In genomic region chr15:57861039-57861638, GRCh38 we compare ENCODE assay signal across 9 cellular contexts.
DNase-seq lines count a peak whose midpoint lies in the region; ATAC-seq, FAIRE-seq and TF ChIP-seq lines count a peak whose summit lies in the region.
"Had no signal": no experiment of that assay in that cellular context is flagged by ENCODE, and none has a peak within 500 bp of the region (broad histone marks: within the 10 kb centered on the region; RNA-seq: fewer than 3 reads in every experiment).

No MANE protein-coding gene starts in this region.

- CTCF ChIA-PET in endothelial cell of umbilical vein (lab: Charles Lee) = interaction anchor here (0.6 to 15.8 kb wide), 75 partner anchors 8 to 1668 kb away, joined by 3 to 714 read pairs (median 4); partner anchors contain the start of genes ALDH1A2 and POLR2M

- no peaks in the 10 kb centered on the region for H3K9me1 ChIP-seq in endothelial cell of umbilical vein (replicated peaks; ENCODE audit: control insufficient read depth, extremely low read depth, insufficient read depth, low read length)

- peaks cover 0 to 2% of the 10 kb centered on the region in 2 experiments for H3K27me3 ChIP-seq in endothelial cell of umbilical vein (ENCODE audit: control insufficient read depth in 2 of 2, insufficient read depth in 2 of 2, low read length in 2 of 2)

- no TSS peak for BruUV-seq in endothelial cell of umbilical vein (replicated peaks; lab: Mats Ljungman, UMichigan)

- no peak overlapping the region for H2AFZ ChIP-seq in endothelial cell of umbilical vein (ENCODE audit: low read depth, low read length)

- DNase-seq in activated gamma-delta T cell treated with Interleukin-2 at 50 U/mL for 16 hours (peak; percentile 16), activated gamma-delta T cell (lab: John Stamatoyannopoulos, UW) (no peak), M059J (ENCODE audit: low read depth) (peak; percentile 63), endothelial cell of umbilical vein (ENCODE audit: low read depth, low spot score) (peak; percentile 84), myocyte (ENCODE audit: low read depth) (peak; percentile 80)

- H3K4me1 ChIP-seq in endothelial cell of umbilical vein (ENCODE audit: control insufficient read depth, extremely low read depth, insufficient read depth, low read length) = peaks cover 10% of the 10 kb centered on the region

- intact Hi-C loops in endothelial cell of umbilical vein (cut with micrococcal nuclease) = loop anchor here (1.0 to 5.0 kb wide), 5 partner anchors 110 to 521 kb away; no protein-coding TSS in a partner anchor

- POLR2A ChIA-PET in endothelial cell of umbilical vein (lab: Charles Lee) = interaction anchor here (1.2 kb wide), 1 partner anchor 110 kb away, joined by 3 read pairs; no protein-coding TSS in a partner anchor

- H3K79me2 ChIP-seq in endothelial cell of umbilical vein (ENCODE audit: control insufficient read depth, insufficient read depth, low read length) = no peaks in the 10 kb centered on the region

- no peak for TF ChIP-seq POLR2A in endothelial cell of umbilical vein (IDR thresholded peaks at IDR 0.05; ENCODE audit: low read depth, low read length)

- ATAC-seq in SK-N-SH treated with all-trans-retinoic acid at 6 μM for 48 hours = peak; percentile 85
- ATAC-seq in GM21390 (IDR thresholded peaks at IDR 0.05; ENCODE audit: unreplicated experiment) = no peak
- ATAC-seq in HG02885 (IDR thresholded peaks at IDR 0.05; ENCODE audit: poor library complexity, unreplicated experiment) = no peak

- FAIRE-seq in endothelial cell of umbilical vein (lab: Jason Lieb, UNC) = peak; percentile 87

- peak overlapping the region; percentile 45 for H3K27ac ChIP-seq in endothelial cell of umbilical vein (ENCODE audit: insufficient read depth, low read depth, low read length)
- H3K27ac ChIP-seq: epithelial cell of prostate had no signal

- no peaks in the 10 kb centered on the region for H4K20me1 ChIP-seq in endothelial cell of umbilical vein (replicated peaks; ENCODE audit: control insufficient read depth, extremely low read depth, insufficient read depth, low read length)

- no peak overlapping the region for H3K9ac ChIP-seq in endothelial cell of umbilical vein (replicated peaks; ENCODE audit: extremely low read depth, insufficient read depth, low read length)

- dilution Hi-C loops in endothelial cell of umbilical vein (cut with MboI; ENCODE audit: extremely low pct_ligation_motif_present, low sequenced_read_pairs) = loop anchor here (25.0 kb wide), 1 partner anchor 201 kb away; the partner anchor contains the start of gene ALDH1A2

- TF ChIP-seq CTCF in endothelial cell of umbilical vein (IDR thresholded peaks at IDR 0.05; ENCODE audit: extremely low read depth in 1 of 2, insufficient read depth in 1 of 2, low read depth in 1 of 2, low read length in 2 of 2) = peak; percentile 58

- H3K4me3 ChIP-seq in endothelial cell of umbilical vein (replicated peaks in 1 of 3; ENCODE audit: insufficient read depth in 1 of 3, low read depth in 1 of 3, low read length in 3 of 3) = no peak overlapping the region

- H3K36me3 ChIP-seq in endothelial cell of umbilical vein (ENCODE audit: control insufficient read depth in 2 of 2, extremely low read depth in 1 of 2, insufficient read depth in 2 of 2, low read length in 2 of 2) = no peaks in the 10 kb centered on the region

- H3K9me3 ChIP-seq in endothelial cell of umbilical vein (replicated peaks; ENCODE audit: control insufficient read depth, insufficient read depth, low read length) = no peaks in the 10 kb centered on the region

- peak overlapping the region; percentile 39 for H3K4me2 ChIP-seq in endothelial cell of umbilical vein (ENCODE audit: insufficient read depth, low read length)

TF ChIP-seq in SK-N-SH treated with all-trans-retinoic acid at 6 μM for 48 hours, 23 proteins besides CTCF, POLR2A, EP300 and RAD21:
- no peak for TF ChIP-seq PATZ1 (CRISPR knock-in tag; IDR thresholded peaks at IDR 0.05; ENCODE audit: borderline replicate concordance)
- TF ChIP-seq ZFP30 (CRISPR knock-in tag; IDR thresholded peaks at IDR 0.05) = no peak
- no peak for TF ChIP-seq TCF4 (CRISPR knock-in tag; IDR thresholded peaks at IDR 0.05; ENCODE audit: borderline replicate concordance)
- TF ChIP-seq ZC3H10 (CRISPR knock-in tag; IDR thresholded peaks at IDR 0.05) = no peak
- TF ChIP-seq ZNF8 (CRISPR knock-in tag; IDR thresholded peaks at IDR 0.05) = no peak
TF ChIP-seq in SK-N-SH treated with all-trans-retinoic acid at 6 μM for 48 hours: peak in this region for 0.

TF ChIP-seq in endothelial cell of umbilical vein, 7 proteins besides CTCF, POLR2A, EP300 and RAD21:
- TF ChIP-seq MAX (IDR thresholded peaks at IDR 0.05; ENCODE audit: insufficient read depth, insufficient read length) = no peak
- no peak for TF ChIP-seq POLR2AphosphoS5 (IDR thresholded peaks at IDR 0.05; ENCODE audit: insufficient read depth, low read depth, low read length)
- TF ChIP-seq FOS (IDR thresholded peaks at IDR 0.05; ENCODE audit: borderline replicate concordance, insufficient read depth, low read length) = no peak
- no peak for TF ChIP-seq JUN (IDR thresholded peaks at IDR 0.05; ENCODE audit: borderline replicate concordance, insufficient read depth, insufficient read length, low read depth)
TF ChIP-seq in endothelial cell of umbilical vein: peak in this region for 0.
